1 cellular context compared by ENCODE assay signal in the genomic region with DNA sequence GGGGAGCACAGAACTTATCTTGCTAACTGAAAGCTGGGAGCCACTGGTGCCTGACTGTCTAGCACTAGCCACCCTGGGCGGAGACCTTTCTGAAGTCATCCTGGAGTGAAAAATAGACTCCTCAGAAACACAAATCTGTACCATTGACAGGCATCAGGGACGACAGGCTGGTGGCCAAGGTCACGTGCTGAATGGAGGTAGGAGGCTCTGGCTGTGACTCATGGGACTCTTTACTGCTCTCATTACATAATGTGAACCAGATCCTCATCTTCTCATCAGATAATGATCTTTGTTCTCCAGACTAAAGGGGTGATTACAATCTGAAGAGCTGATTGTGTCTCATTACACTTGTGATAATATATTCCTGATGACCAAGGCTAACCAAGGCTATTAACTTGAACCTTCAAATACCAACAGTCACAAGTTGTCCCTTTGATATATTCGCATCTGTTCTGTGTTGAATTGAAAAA.
TF ChIP-seq lines count a peak whose summit lies in the region.

No MANE protein-coding gene starts in this region.

TF ChIP-seq in K562, 482 proteins besides CTCF, POLR2A, EP300 and RAD21 (continued from another document):
- TF ChIP-seq, protein P1, sequence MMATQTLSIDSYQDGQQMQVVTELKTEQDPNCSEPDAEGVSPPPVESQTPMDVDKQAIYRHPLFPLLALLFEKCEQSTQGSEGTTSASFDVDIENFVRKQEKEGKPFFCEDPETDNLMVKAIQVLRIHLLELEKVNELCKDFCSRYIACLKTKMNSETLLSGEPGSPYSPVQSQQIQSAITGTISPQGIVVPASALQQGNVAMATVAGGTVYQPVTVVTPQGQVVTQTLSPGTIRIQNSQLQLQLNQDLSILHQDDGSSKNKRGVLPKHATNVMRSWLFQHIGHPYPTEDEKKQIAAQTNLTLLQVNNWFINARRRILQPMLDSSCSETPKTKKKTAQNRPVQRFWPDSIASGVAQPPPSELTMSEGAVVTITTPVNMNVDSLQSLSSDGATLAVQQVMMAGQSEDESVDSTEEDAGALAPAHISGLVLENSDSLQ (IDR thresholded peaks at IDR 0.05) = no peak
